In the genomic region with DNA sequence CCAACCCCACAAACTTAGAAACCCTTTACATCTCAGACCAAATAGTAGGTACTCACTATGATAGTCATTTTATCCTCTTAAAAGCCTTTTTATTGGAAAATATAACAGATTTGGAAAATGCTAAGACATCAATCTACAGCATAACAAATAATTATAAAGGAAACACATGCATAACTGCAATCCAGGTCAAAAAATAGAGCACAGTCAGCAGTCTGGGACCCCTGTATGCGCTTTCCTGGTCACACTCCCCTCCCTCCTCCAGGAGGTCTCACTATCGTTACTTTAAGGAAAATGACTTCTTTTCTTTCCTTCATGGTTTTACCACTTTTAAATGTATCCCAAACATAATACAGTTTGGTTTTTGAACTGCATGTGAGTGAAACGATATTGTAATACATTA, we compare ENCODE assay signal across 35 cellular contexts.
"Had no signal": no experiment of that assay in that cellular context is flagged by ENCODE, and none has a peak within 500 bp of the region (broad histone marks: within the 10 kb centered on the region; RNA-seq: fewer than 3 reads in every experiment).

No MANE protein-coding gene starts in this region.

- H3K9me3 ChIP-seq: MG63 had no signal

- H3K36me3 ChIP-seq: MG63 had no signal

- H3K27me3 ChIP-seq: MG63 had no signal

- H3K4me3 ChIP-seq: MG63 had no signal

- DNase-seq: Kasumi-1, MG63, MM.1S, MV-4-11, NCI-H1048, NCI-H1092, NCI-H1092 treated with DMSO at 0.1 percent for 48 hours, NCI-H1105, NCI-H1105 treated with DMSO at 0.1 percent for 48 hours, NCI-H1417, NCI-H1417 treated with DMSO at 0.1 percent for 48 hours, NCI-H1436, NCI-H1436 treated with DMSO at 0.1 percent for 48 hours, NCI-H146, NCI-H1694, NCI-H1694 treated with DMSO at 0.1 percent for 48 hours, NCI-H187, NCI-H187 treated with DMSO at 0.1 percent for 48 hours, NCI-H1930, NCI-H2029, NCI-H2029 treated with DMSO at 0.1 percent for 48 hours, NCI-H2081, NCI-H2081 treated with DMSO at 0.1 percent for 48 hours, NCI-H2107, NCI-H2171, NCI-H2171 treated with DMSO at 0.1 percent for 48 hours, NCI-H2227 treated with DMSO at 0.1 percent for 48 hours, NCI-H226, NCI-H345, NCI-H446, NCI-H446 treated with DMSO at 0.1 percent for 48 hours, NCI-H510A, NCI-H510A treated with DMSO at 0.1 percent for 48 hours, NCI-H524, NCI-H524 treated with DMSO at 0.1 percent for 48 hours had no signal
